ENCODE assay signal across 10 cellular contexts in the genomic region with DNA sequence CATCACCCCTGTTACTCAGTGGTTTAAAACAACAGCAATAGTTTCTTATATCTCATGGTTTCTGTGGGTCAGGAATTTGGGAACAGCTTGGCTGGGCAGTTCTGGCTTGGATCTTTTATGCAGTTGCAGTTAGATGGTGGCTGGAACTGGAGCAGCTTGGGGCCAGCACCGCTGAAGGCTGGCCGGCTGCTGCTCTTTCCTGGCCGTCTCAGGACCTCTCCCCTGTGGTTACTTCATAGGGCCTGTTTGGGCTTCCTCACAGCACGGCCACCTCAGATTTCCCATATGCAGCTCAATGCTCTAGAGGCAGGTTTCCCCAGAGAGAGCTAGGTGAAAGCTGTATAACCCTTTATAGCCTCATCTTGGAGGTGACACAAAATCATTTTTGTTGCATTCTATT. TPM values are rescaled to one million over a fixed set of nuclear protein-coding genes. Genes with fewer than 3 reads are reported as not detected.
DNase-seq lines count a peak whose midpoint lies in the region; ATAC-seq and TF ChIP-seq lines count a peak whose summit lies in the region.
"Had no signal": no experiment of that assay in that cellular context is flagged by ENCODE, and none has a peak within 500 bp of the region (broad histone marks: within the 10 kb centered on the region; RNA-seq: fewer than 3 reads in every experiment).

No MANE protein-coding gene starts in this region.

- ATAC-seq in Right ventricle myocardium inferior (peak; percentile 17), Right ventricle myocardium superior (ENCODE audit: poor library complexity) (no peak), GM18909 (IDR thresholded peaks at IDR 0.05; ENCODE audit: poor library complexity, unreplicated experiment) (no peak)
- peak in 1 of 2 donors; percentile 19 for ATAC-seq in naive thymus-derived CD8-positive, alpha-beta T cell

- peak overlapping the region; percentile 45 for H3K4me3 ChIP-seq in coronary artery
- no peak overlapping the region for H3K4me3 ChIP-seq in vagina
- H3K4me3 ChIP-seq: GM23248 had no signal

- peak overlapping the region in 6 of 10 donors; percentile 73 to 78 (median 76) for H3K4me3 Mint-ChIP-seq in naive thymus-derived CD8-positive, alpha-beta T cell

- intact Hi-C loops in Right ventricle myocardium inferior (cut with DNase I): loop anchor here (2.0 kb wide), 1 partner anchor 15 kb away; a partner anchor contains a TSS
- intact Hi-C loops in Right ventricle myocardium superior (cut with DNase I): no loop called here
- intact Hi-C loops in vagina (cut with DNase I): no loop called here

- peaks cover 0 to under 1% (median 0%) of the 10 kb centered on the region in 3 donors for H3K36me3 Mint-ChIP-seq in naive thymus-derived CD8-positive, alpha-beta T cell

- H3K4me1 Mint-ChIP-seq in naive thymus-derived CD8-positive, alpha-beta T cell: peaks cover 25 to 81% (median 41%) of the 10 kb centered on the region in 4 donors

- no peaks in the 10 kb centered on the region for H3K27me3 Mint-ChIP-seq in naive thymus-derived CD8-positive, alpha-beta T cell

- H3K27ac Mint-ChIP-seq in naive thymus-derived CD8-positive, alpha-beta T cell: peak overlapping the region; percentile 87 to 96 (median 93)

- H3K36me3 ChIP-seq in vagina: no peaks in the 10 kb centered on the region

- TF ChIP-seq CTCF in coronary artery (IDR thresholded peaks at IDR 0.05): no peak
- no peak for TF ChIP-seq CTCF in vagina (IDR thresholded peaks at IDR 0.05)

- POLR2A ChIA-PET in naive thymus-derived CD8-positive, alpha-beta T cell (lab: Charles Lee): interaction anchor here (0.6 to 2.8 kb wide), 7 partner anchors 8 to 122 kb away, joined by 3 to 12 read pairs (median 4); a partner anchor contains a TSS

- no peak for TF ChIP-seq POLR2A in vagina (IDR thresholded peaks at IDR 0.05)

- DNase-seq in Right ventricle myocardium inferior (ENCODE audit: missing footprints): no peak
- no peak for DNase-seq in Right ventricle myocardium superior
- no peak for DNase-seq in coronary artery (ENCODE audit: low spot score)
- DNase-seq in naive thymus-derived CD8-positive, alpha-beta T cell: peak in 1 of 10 donors; percentile 21
- no peak for DNase-seq in vagina (ENCODE audit: extremely low spot score in 2 of 2)
- DNase-seq in NCI-H345 treated with DMSO at 0.1 percent for 48 hours (lab: John Stamatoyannopoulos, UW; ENCODE audit: unreplicated experiment): no peak
- DNase-seq in Ammon's horn (ENCODE audit: low spot score): no peak
- DNase-seq: foreskin melanocyte, GM23248 had no signal

- H3K9me3 ChIP-seq in vagina: no peaks in the 10 kb centered on the region

- no peaks in the 10 kb centered on the region for H3K27me3 ChIP-seq in vagina

- peaks cover 86% of the 10 kb centered on the region for H3K4me1 ChIP-seq in vagina

- H3K9me3 Mint-ChIP-seq in naive thymus-derived CD8-positive, alpha-beta T cell: no peaks in the 10 kb centered on the region

- H3K27ac ChIP-seq in coronary artery: peak overlapping the region; percentile 88 to 90
- H3K27ac ChIP-seq in vagina: peak overlapping the region; percentile 98
- H3K27ac ChIP-seq: GM23248 had no signal

RNA-seq across cellular contexts. Expression of a gene that starts 15.6 kb away (rescaled TPM):
- total RNA-seq in Right ventricle myocardium inferior: 206 TPM
- total RNA-seq in Right ventricle myocardium superior: 180 TPM
- total RNA-seq in naive thymus-derived CD8-positive, alpha-beta T cell: 1 to 10 TPM; 8.2 to 9.0 TPM
- 1 to 10 TPM; 6.1 to 8.1 (median 6.4) TPM for polyA plus RNA-seq in naive thymus-derived CD8-positive, alpha-beta T cell
- total RNA-seq in vagina: 146 TPM

RNA-seq across cellular contexts. Expression of a gene that starts 53.6 kb away (rescaled TPM):
- total RNA-seq in Right ventricle myocardium inferior: 10.7 TPM
- 8.9 TPM for total RNA-seq in Right ventricle myocardium superior
- total RNA-seq in naive thymus-derived CD8-positive, alpha-beta T cell: 10 to 100 TPM; 24.1 to 24.2 TPM
- polyA plus RNA-seq in naive thymus-derived CD8-positive, alpha-beta T cell: 10 to 100 TPM; 31.2 to 47.1 (median 38.2) TPM
- 25.3 TPM for total RNA-seq in vagina

Comparison
In these comparisons a context has a peak if more than half of its experiments do, and no peak if none do; other contexts are left out.
1. RNA of a gene that starts 15.6 kb away (total RNA-seq): 206 TPM in Right ventricle myocardium inferior (single experiment), 180 TPM in Right ventricle myocardium superior (single experiment) and 146 TPM in vagina (single experiment); 8.2 to 9.0 TPM in naive thymus-derived CD8-positive, alpha-beta T cell; every median in the first group is over 10 times any median in the second.